ENCODE assay signal across 27 cellular contexts in the genomic region with DNA sequence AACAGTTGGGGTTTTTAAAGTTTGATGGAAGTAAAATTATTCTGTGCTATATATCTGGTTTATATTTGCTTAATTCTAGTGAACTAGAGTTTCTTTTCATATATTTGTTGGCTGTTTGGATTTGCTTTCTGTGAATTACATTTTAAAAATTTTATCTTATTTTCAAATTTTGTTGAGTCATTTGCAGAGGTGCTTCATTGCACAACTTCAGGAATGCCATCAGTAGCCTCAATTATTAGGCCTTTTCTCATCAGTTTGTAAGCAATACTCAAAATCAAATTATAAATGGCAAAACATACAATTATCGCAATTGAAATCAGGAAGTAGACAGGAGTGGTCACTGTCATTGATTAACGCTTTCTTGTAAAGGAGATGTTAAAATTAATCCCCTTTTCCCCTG.
DNase-seq lines count a peak whose midpoint lies in the region; ATAC-seq, FAIRE-seq and TF ChIP-seq lines count a peak whose summit lies in the region.
"Had no signal": no experiment of that assay in that cellular context is flagged by ENCODE, and none has a peak within 500 bp of the region (broad histone marks: within the 10 kb centered on the region; RNA-seq: fewer than 3 reads in every experiment).

No MANE protein-coding gene starts in this region.

- no peak overlapping the region for H2AK5ac ChIP-seq in IMR-90 (ENCODE audit: low read depth, low read length)

- H3K9me2 ChIP-seq in GM23248 (ENCODE audit: insufficient read depth) = no peaks in the 10 kb centered on the region

- H3K9me1 ChIP-seq in IMR-90 (ENCODE audit: insufficient read depth, low read length) (no peaks in the 10 kb centered on the region), K562 (ENCODE audit: control insufficient read depth, insufficient read depth, low read length) (no peaks in the 10 kb centered on the region)

- H3K9me3 Mint-ChIP-seq in activated CD8-positive, alpha-beta T cell treated with anti-CD3 and anti-CD28 coated beads for 36 hours = no peaks in the 10 kb centered on the region
- H3K9me3 Mint-ChIP-seq: CD4-positive, CD25-positive, alpha-beta regulatory T cell; CD8-positive, alpha-beta memory T cell had no signal

- H3K36me3 ChIP-seq in GM23248 (ENCODE audit: low read depth) = no peaks in the 10 kb centered on the region
- no peaks in the 10 kb centered on the region for H3K36me3 ChIP-seq in IMR-90 (ENCODE audit: control insufficient read depth, insufficient read depth, low read length)
- H3K36me3 ChIP-seq in K562 (ENCODE audit: control insufficient read depth, insufficient read depth, low read length) = no peaks in the 10 kb centered on the region
- H3K36me3 ChIP-seq: BE2C, BLaER1 had no signal

- H3K27ac ChIP-seq in GM23248 = peak overlapping the region; percentile 25
- H3K27ac ChIP-seq in IMR-90 (ENCODE audit: insufficient read depth, low read length) = no peak overlapping the region
- no peak overlapping the region for H3K27ac ChIP-seq in K562 (ENCODE audit: extremely low read depth, low read depth, low read length)
- H3K27ac ChIP-seq: BLaER1 had no signal

- no peaks in the 10 kb centered on the region; a peak in 1 of 4 replicates for H3K79me1 ChIP-seq in IMR-90 (ENCODE audit: low read depth in 1 of 2, low read length in 2 of 2)

- no peaks in the 10 kb centered on the region for H3F3A ChIP-seq in GM23248 (ENCODE audit: insufficient read depth)

- H3K9ac ChIP-seq in GM23248 (no peak overlapping the region), IMR-90 (ENCODE audit: low read depth, low read length) (no peak overlapping the region), K562 (ENCODE audit: insufficient read depth in 1 of 2, low read depth in 2 of 2, low read length in 2 of 2) (no peak overlapping the region)
- H3K9ac ChIP-seq: BLaER1 had no signal

- peaks cover 15% of the 10 kb centered on the region for H3K4me1 ChIP-seq in GM23248 (ENCODE audit: insufficient read depth)
- 0 out of 2 replicates have a peak, but pooled peaks cover 2% of the 10 kb centered on the region for H3K4me1 ChIP-seq in IMR-90 (ENCODE audit: control insufficient read depth, insufficient read depth, low read length)
- H3K4me1 ChIP-seq in K562 (replicated peaks in 1 of 2; ENCODE audit: control insufficient read depth in 2 of 2, insufficient read depth in 2 of 2, low read length in 2 of 2) = peaks cover 1 to 5% of the 10 kb centered on the region in 2 experiments
- H3K4me1 ChIP-seq: BLaER1 had no signal

- no peak overlapping the region for H2BK15ac ChIP-seq in IMR-90 (ENCODE audit: low read depth, low read length)

- H2BK120ac ChIP-seq in IMR-90 (ENCODE audit: low read depth, low read length) = no peak overlapping the region

- POLR2A ChIA-PET in IMR-90 (lab: Charles Lee; ENCODE audit: unreplicated experiment) (interaction anchor here (0.6 kb wide), 1 partner anchor 542 kb away, joined by 5 read pairs; no protein-coding TSS in a partner anchor), K562 (lab: Yijun Ruan, JAX) (no interaction called here)
- POLR2A ChIA-PET in activated CD8-positive, alpha-beta T cell treated with anti-CD3 and anti-CD28 coated beads for 36 hours (lab: Charles Lee) = interaction anchor here (1.1 kb wide), 1 partner anchor 43 kb away, joined by 3 read pairs; no protein-coding TSS in a partner anchor

- H2AFZ ChIP-seq in GM23248 = 0 out of 2 replicates have a peak overlapping the region, but pooled peaks have one; percentile 20
- H2AFZ ChIP-seq in IMR-90 (replicated peaks; ENCODE audit: low read length, poor library complexity) = no peak overlapping the region
- H2AFZ ChIP-seq in K562 (ENCODE audit: low read depth, low read length) = no peak overlapping the region

- intact Hi-C loops in IMR-90 (cut with micrococcal nuclease) = no loop called here
- intact Hi-C loops in K562 (cut with micrococcal nuclease) = no loop called here
- intact Hi-C loops in activated CD8-positive, alpha-beta T cell treated with anti-CD3 and anti-CD28 coated beads for 36 hours (cut with micrococcal nuclease) = no loop called here

- no peaks in the 10 kb centered on the region for H3K79me2 ChIP-seq in GM23248 (ENCODE audit: insufficient read depth)
- no peaks in the 10 kb centered on the region for H3K79me2 ChIP-seq in K562 (ENCODE audit: control insufficient read depth, insufficient read depth, low read length)

- H3K4me3 ChIP-seq in GM23248 (no peak overlapping the region), IMR-90 (ENCODE audit: insufficient read depth, low read depth, low read length) (no peak overlapping the region), K562 (no peak overlapping the region)
- H3K4me3 ChIP-seq: BLaER1, GM12878 had no signal

- no peak overlapping the region for H2BK5ac ChIP-seq in IMR-90 (ENCODE audit: low read depth, low read length, poor library complexity, severe bottlenecking)

- CTCF ChIA-PET in IMR-90 (lab: Yijun Ruan, JAX) = no interaction called here
- CTCF ChIA-PET in K562 (lab: Yijun Ruan, JAX; ENCODE audit: low intra/inter-chr PET ratio) = no interaction called here
- CTCF ChIA-PET in activated CD8-positive, alpha-beta T cell treated with anti-CD3 and anti-CD28 coated beads for 36 hours (lab: Charles Lee) = no interaction called here

- no peak overlapping the region for H4K8ac ChIP-seq in IMR-90 (ENCODE audit: low read depth in 2 of 2, low read length in 2 of 2)

- H3K56ac ChIP-seq in IMR-90 (ENCODE audit: extremely low read depth, insufficient read depth, low read length) = no peak overlapping the region

- no peak overlapping the region for H2BK20ac ChIP-seq in IMR-90 (ENCODE audit: low read depth, low read length)

- ATAC-seq in IMR-90 (ENCODE audit: low read depth) (no peak), K562 (no peak), GM18907 (IDR thresholded peaks at IDR 0.05; ENCODE audit: unreplicated experiment) (no peak)
- no peak for ATAC-seq in activated CD8-positive, alpha-beta T cell treated with anti-CD3 and anti-CD28 coated beads for 36 hours
- ATAC-seq: GM12878 had no signal

- TF ChIP-seq RAD21 in IMR-90 (IDR thresholded peaks at IDR 0.05; ENCODE audit: low read length) = no peak
- no peak for TF ChIP-seq RAD21 in K562 (CRISPR knock-in tag; conservative IDR thresholded peaks at IDR 0.05 in 1 of 2, IDR thresholded peaks at IDR 0.05 in 1 of 2)

- H4K20me1 ChIP-seq in GM23248 (ENCODE audit: insufficient read depth) (no peaks in the 10 kb centered on the region), IMR-90 (ENCODE audit: insufficient read depth, low read length) (no peaks in the 10 kb centered on the region), K562 (replicated peaks; ENCODE audit: control insufficient read depth, insufficient read depth, low read length) (no peaks in the 10 kb centered on the region)
- H4K20me1 ChIP-seq: BLaER1 had no signal

- H3K4me2 ChIP-seq in GM23248 (ENCODE audit: unreplicated experiment) (no peak overlapping the region), IMR-90 (ENCODE audit: low read depth, low read length) (no peak overlapping the region), K562 (ENCODE audit: insufficient read depth, low read length) (no peak overlapping the region)
- H3K4me2 ChIP-seq: BLaER1 had no signal

- TF ChIP-seq EP300 in K562 (IDR thresholded peaks at IDR 0.05; ENCODE audit: low read length) = no peak

- in situ Hi-C loops in GM23248 (cut with MboI) (no loop called here), IMR-90 (cut with MboI; ENCODE audit: low sequenced_read_pairs) (no loop called here), K562 (cut with MboI) (no loop called here)

- no peaks in the 10 kb centered on the region for H3K27me3 ChIP-seq in GM23248 (replicated peaks; ENCODE audit: insufficient read depth)
- H3K27me3 ChIP-seq in IMR-90 (ENCODE audit: control insufficient read depth, insufficient read depth, low read length) = no peaks in the 10 kb centered on the region
- no peaks in the 10 kb centered on the region for H3K27me3 ChIP-seq in K562 (ENCODE audit: control insufficient read depth in 2 of 2, insufficient read depth in 2 of 2, low read length in 2 of 2)
- H3K27me3 ChIP-seq: BE2C, BLaER1 had no signal

- peaks cover 7% of the 10 kb centered on the region for H3K36me3 Mint-ChIP-seq in activated CD8-positive, alpha-beta T cell treated with anti-CD3 and anti-CD28 coated beads for 36 hours (ENCODE audit: low read depth)
- H3K36me3 Mint-ChIP-seq: CD14-positive monocyte had no signal

- H4K5ac ChIP-seq in IMR-90 (ENCODE audit: low read depth, low read length) = no peak overlapping the region

- H2AK9ac ChIP-seq in IMR-90 (replicated peaks; ENCODE audit: low read depth, low read length, poor library complexity) = no peak overlapping the region

- TF ChIP-seq CTCF in IMR-90 (conservative IDR thresholded peaks at IDR 0.05; ENCODE audit: low read depth, low read length) = no peak
- no peak for TF ChIP-seq CTCF in K562 (IDR thresholded peaks at IDR 0.05 in 2 of 3, conservative IDR thresholded peaks at IDR 0.05 in 1 of 3; ENCODE audit: insufficient read depth in 2 of 3, low read depth in 1 of 3, low read length in 3 of 3)
- TF ChIP-seq CTCF in activated CD8-positive, alpha-beta T cell treated with anti-CD3 and anti-CD28 coated beads for 36 hours (IDR thresholded peaks at IDR 0.05) = no peak

- no peaks in the 10 kb centered on the region for H3K27me3 Mint-ChIP-seq in activated CD8-positive, alpha-beta T cell treated with anti-CD3 and anti-CD28 coated beads for 36 hours
- H3K27me3 Mint-ChIP-seq: CD4-positive, alpha-beta memory T cell; CD4-positive, CD25-positive, alpha-beta regulatory T cell; CD8-positive, alpha-beta memory T cell had no signal

- dilution Hi-C loops in IMR-90 (cut with HindIII; ENCODE audit: low sequenced_read_pairs, unreplicated experiment) = no loop called here

- no peak overlapping the region for H3K23ac ChIP-seq in IMR-90 (ENCODE audit: low read depth, low read length)

- no peak overlapping the region for H3K27ac Mint-ChIP-seq in activated CD8-positive, alpha-beta T cell treated with anti-CD3 and anti-CD28 coated beads for 36 hours
- H3K27ac Mint-ChIP-seq: CD14-positive monocyte; CD4-positive, alpha-beta memory T cell; CD4-positive, CD25-positive, alpha-beta regulatory T cell had no signal

- H3K9me3 ChIP-seq in GM23248 (ENCODE audit: low read depth) (no peaks in the 10 kb centered on the region), IMR-90 (ENCODE audit: control insufficient read depth, insufficient read depth, low read length) (no peaks in the 10 kb centered on the region), K562 (replicated peaks; ENCODE audit: control insufficient read depth, insufficient read depth, low read depth, low read length) (no peaks in the 10 kb centered on the region)
- H3K9me3 ChIP-seq: BE2C, BLaER1 had no signal

- TF ChIP-seq POLR2A in IMR-90 (IDR thresholded peaks at IDR 0.05; ENCODE audit: low read depth, low read length) (no peak), K562 (conservative IDR thresholded peaks at IDR 0.05) (no peak)

- no peak overlapping the region for H4K91ac ChIP-seq in IMR-90 (ENCODE audit: insufficient read depth, low read depth, low read length)

- BruUV-seq in IMR-90 (replicated peaks; lab: Mats Ljungman, UMichigan) (no TSS peak), K562 (replicated peaks; lab: Mats Ljungman, UMichigan) (no TSS peak)

- DNase-seq in GM23248 (peak; percentile 46), IMR-90 (no peak), K562 (ENCODE audit: extremely low read depth in 1 of 4, low spot score in 3 of 4) (no peak), iris pigment epithelial cell (ENCODE audit: low read depth) (peak; percentile 31), NCI-H2227 (lab: John Stamatoyannopoulos, UW; ENCODE audit: unreplicated experiment) (no peak)
- DNase-seq in activated CD4-positive, alpha-beta T cell treated with anti-CD3 and anti-CD28 coated beads for 4 hours = no peak
- no peak for DNase-seq in activated CD8-positive, alpha-beta T cell treated with anti-CD3 and anti-CD28 coated beads for 36 hours
- DNase-seq: 8988T; ACHN; BE2C; C1 segment of cervical spinal cord; CD4-positive, alpha-beta memory T cell; CD4-positive, CD25-positive, alpha-beta regulatory T cell; CD8-positive, alpha-beta memory T cell; COR-L47; DMS 273 treated with DMSO at 0.1 percent for 48 hours; DMS79 treated with DMSO at 0.1 percent for 48 hours; GF-D8 had no signal

- H3K4me1 Mint-ChIP-seq in activated CD8-positive, alpha-beta T cell treated with anti-CD3 and anti-CD28 coated beads for 36 hours (ENCODE audit: low read depth) = no peaks in the 10 kb centered on the region
- H3K4me1 Mint-ChIP-seq: CD14-positive monocyte; CD4-positive, alpha-beta memory T cell; CD4-positive, CD25-positive, alpha-beta regulatory T cell; CD8-positive, alpha-beta memory T cell had no signal

- no peak overlapping the region for H3K4me3 Mint-ChIP-seq in activated CD8-positive, alpha-beta T cell treated with anti-CD3 and anti-CD28 coated beads for 36 hours
- H3K4me3 Mint-ChIP-seq: CD14-positive monocyte; CD4-positive, CD25-positive, alpha-beta regulatory T cell; CD8-positive, alpha-beta memory T cell had no signal

- H3K18ac ChIP-seq in IMR-90 (ENCODE audit: low read depth, low read length) = no peak overlapping the region

- 97 to 99% methylated on average over 2 of the region's 2 CpGs for WGBS in GM23248 (ENCODE audit: low coverage in 1 of 2, low lambda C conversion rate in 2 of 2, missing lambda C conversion rate in 2 of 2), 2 experiments
- no CpG with 5 or more reads among the region's 2 CpGs for WGBS in IMR-90 (ENCODE audit: extremely low coverage in 2 of 2, insufficient read length in 1 of 2), 2 experiments
- 76% methylated on average over 2 of the region's 2 CpGs for WGBS in K562 (ENCODE audit: insufficient coverage, low coverage, missing lambda C conversion rate)

- FAIRE-seq in K562 (lab: Jason Lieb, UNC) = no peak
- FAIRE-seq: A204.1, G401.6, GM12878, GM12892, GM18507, GM19239 had no signal

- H3K14ac ChIP-seq in IMR-90 (replicated peaks; ENCODE audit: low read depth, low read length) = no peak overlapping the region

- H3K4ac ChIP-seq in IMR-90 (ENCODE audit: low read depth, low read length) = no peak overlapping the region

Comparison
In these comparisons a context has a peak if more than half of its experiments do, and no peak if none do; other contexts are left out.
1. DNase-seq: peak in GM23248 (single experiment) and iris pigment epithelial cell (single experiment); none in IMR-90 (single experiment), K562 (0 of 4), activated CD4-positive, alpha-beta T cell treated with anti-CD3 and anti-CD28 coated beads for 4 hours (0 of 2), activated CD8-positive, alpha-beta T cell treated with anti-CD3 and anti-CD28 coated beads for 36 hours (single experiment) and NCI-H2227 (single experiment).